ENCODE assay signal across 8 cellular contexts in the genomic region with DNA sequence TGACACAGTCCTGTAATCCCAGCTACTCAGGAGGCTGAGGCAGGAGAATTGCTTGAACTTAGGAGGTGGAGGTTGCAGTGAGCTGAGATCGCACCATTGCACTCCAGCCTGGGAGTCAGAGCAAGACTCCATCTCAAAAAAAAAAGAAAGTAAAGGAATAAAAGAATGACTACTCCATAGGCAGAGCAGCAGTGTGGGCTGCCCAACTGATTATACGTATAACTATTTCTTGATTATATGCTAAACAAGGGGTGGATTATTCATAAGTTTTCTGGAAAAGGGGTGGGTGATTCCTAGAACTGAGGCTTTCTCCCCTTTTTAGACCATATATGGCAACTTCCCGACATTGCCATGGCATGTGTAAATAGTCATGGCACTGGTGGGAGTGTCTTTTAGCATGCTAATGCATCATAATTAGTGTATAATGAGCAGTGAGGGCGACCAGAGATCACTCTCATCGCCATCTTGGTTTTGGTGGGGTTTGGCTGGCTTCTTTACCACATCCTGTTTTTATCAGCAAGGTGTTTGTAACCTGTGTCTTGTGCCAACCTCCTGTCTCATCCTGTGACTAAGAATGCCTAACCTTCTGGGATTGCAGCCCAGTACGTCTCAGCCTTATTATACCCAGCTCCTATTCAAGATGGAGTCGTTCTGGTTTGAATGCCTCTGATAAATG.
DNase-seq lines count a peak whose midpoint lies in the region; ATAC-seq and TF ChIP-seq lines count a peak whose summit lies in the region.
"Not testable (repeated sequence)": the region's sequence is repeated elsewhere in the genome, so short reads cannot be mapped to it uniquely, and the experiment has no call there.

No MANE protein-coding gene starts in this region.

- H3K4me3 ChIP-seq in DND-41 (ENCODE audit: low read depth in 1 of 2, low read length in 2 of 2); PC-9; fibroblast of mammary gland (ENCODE audit: control insufficient read depth, low read depth, low read length): not testable (repeated sequence)

- CTCF ChIA-PET in PC-9 (lab: Charles Lee); activated CD8-positive, alpha-beta T cell treated with anti-CD3 and anti-CD28 coated beads for 36 hours (lab: Charles Lee): not testable (repeated sequence)

- H3K27me3 Mint-ChIP-seq in activated CD8-positive, alpha-beta T cell treated with anti-CD3 and anti-CD28 coated beads for 36 hours; stimulated activated memory B cell treated with anti-CD40 and anti-IgM and Interleukin-4, amounts not matched to agents 10 μg/mL and 1 μg/mL and 100 μg/mL, for 72 hours: not testable (repeated sequence)

- peak; percentile 45; the same call in 1 of the 3 replicates for ATAC-seq in DND-41 (ENCODE audit: insufficient read depth, low read depth)
- ATAC-seq in activated CD8-positive, alpha-beta T cell treated with anti-CD3 and anti-CD28 coated beads for 36 hours = peak; percentile 84
- not testable (repeated sequence) for ATAC-seq in stimulated activated memory B cell treated with anti-CD40 and anti-IgM and Interleukin-4, amounts not matched to agents 10 μg/mL and 1 μg/mL and 100 μg/mL, for 72 hours

- H4K20me1 ChIP-seq in DND-41 (ENCODE audit: insufficient read depth, low read length); PC-9 (ENCODE audit: insufficient read depth): not testable (repeated sequence)

- peaks cover 29% of the 10 kb centered on the region for H3K4me1 Mint-ChIP-seq in activated CD8-positive, alpha-beta T cell treated with anti-CD3 and anti-CD28 coated beads for 36 hours (ENCODE audit: low read depth)
- peaks cover 10% of the 10 kb centered on the region for H3K4me1 Mint-ChIP-seq in stimulated activated memory B cell treated with anti-CD40 and anti-IgM and Interleukin-4, amounts not matched to agents 10 μg/mL and 1 μg/mL and 100 μg/mL, for 72 hours

- not testable (repeated sequence) for BruUV-seq in PC-9 (replicated peaks; lab: Mats Ljungman, UMichigan)

- not testable (repeated sequence) for H3F3A ChIP-seq in PC-9 (ENCODE audit: insufficient read depth, low read depth)

- H3K27me3 ChIP-seq in DND-41 (ENCODE audit: insufficient read depth, low read length, poor library complexity); PC-9 (ENCODE audit: insufficient read depth, low read depth): not testable (repeated sequence)

- intact Hi-C loops in PC-9 (cut with micrococcal nuclease; ENCODE audit: unreplicated experiment); activated CD8-positive, alpha-beta T cell treated with anti-CD3 and anti-CD28 coated beads for 36 hours (cut with micrococcal nuclease): not testable (repeated sequence)

- not testable (repeated sequence) for H2AFZ ChIP-seq in DND-41 (ENCODE audit: low read depth, low read length)
- peak overlapping the region; percentile 66; the same call in 1 of the 2 replicates for H2AFZ ChIP-seq in PC-9

- H3K36me3 Mint-ChIP-seq in activated CD8-positive, alpha-beta T cell treated with anti-CD3 and anti-CD28 coated beads for 36 hours (ENCODE audit: low read depth); stimulated activated memory B cell treated with anti-CD40 and anti-IgM and Interleukin-4, amounts not matched to agents 10 μg/mL and 1 μg/mL and 100 μg/mL, for 72 hours: not testable (repeated sequence)

- not testable (repeated sequence) for H3K4me1 ChIP-seq in DND-41 (ENCODE audit: insufficient read depth, low read length); PC-9 (replicated peaks; ENCODE audit: insufficient read depth)

- TF ChIP-seq CTCF in DND-41 (IDR thresholded peaks at IDR 0.05; ENCODE audit: borderline replicate concordance, extremely low read depth, low read length, poor library complexity, severe bottlenecking); PC-9 (conservative IDR thresholded peaks at IDR 0.05); activated CD8-positive, alpha-beta T cell treated with anti-CD3 and anti-CD28 coated beads for 36 hours (IDR thresholded peaks at IDR 0.05); fibroblast of mammary gland (conservative IDR thresholded peaks at IDR 0.05; ENCODE audit: control insufficient read depth, insufficient read depth, low read depth, low read length): not testable (repeated sequence)

- not testable (repeated sequence) for H3K9me3 ChIP-seq in DND-41 (ENCODE audit: insufficient read depth, low read length, severe bottlenecking); PC-9 (ENCODE audit: insufficient read depth, low read depth)

- H3K36me3 ChIP-seq in DND-41 (ENCODE audit: insufficient read depth, low read length); PC-9 (ENCODE audit: low read depth): not testable (repeated sequence)

- not testable (repeated sequence) for H3K9ac ChIP-seq in DND-41 (ENCODE audit: low read depth, low read length)

- DNase-seq in DND-41 = peak; percentile 18
- peak; percentile 16 to 39 for DNase-seq in PC-9
- peak; percentile 27 for DNase-seq in T-helper 9 cell
- DNase-seq in activated CD8-positive, alpha-beta T cell treated with anti-CD3 and anti-CD28 coated beads for 36 hours = peak; percentile 74
- DNase-seq in activated gamma-delta T cell treated with Interleukin-2 at 50 U/mL for 16 hours = peak; percentile 57
- DNase-seq in astrocyte of the hippocampus (ENCODE audit: low read depth, low spot score) = peak; percentile 33
- peak; percentile 34 for DNase-seq in fibroblast of mammary gland (ENCODE audit: low read depth)

- H3K9me2 ChIP-seq in PC-9 (ENCODE audit: insufficient read depth) = not testable (repeated sequence)

- H3K4me2 ChIP-seq in DND-41 (ENCODE audit: insufficient read depth, low read length); PC-9: not testable (repeated sequence)

- not testable (repeated sequence) for H3K27ac ChIP-seq in DND-41 (ENCODE audit: low read length); PC-9

- POLR2A ChIA-PET in PC-9 (lab: Charles Lee; ENCODE audit: unreplicated experiment) = interaction anchor here (0.6 kb wide), 2 partner anchors 76 to 1365 kb away, joined by 3 to 4 read pairs; no protein-coding TSS in a partner anchor
- POLR2A ChIA-PET in activated CD8-positive, alpha-beta T cell treated with anti-CD3 and anti-CD28 coated beads for 36 hours (lab: Charles Lee) = interaction anchor here (2.2 kb wide), 1 partner anchor 17 kb away, joined by 8 read pairs; no protein-coding TSS in a partner anchor

- not testable (repeated sequence) for H3K79me2 ChIP-seq in DND-41 (ENCODE audit: insufficient read depth, low read length); PC-9 (ENCODE audit: low read depth)

- peak overlapping the region; percentile 63 for H3K27ac Mint-ChIP-seq in activated CD8-positive, alpha-beta T cell treated with anti-CD3 and anti-CD28 coated beads for 36 hours
- H3K27ac Mint-ChIP-seq in stimulated activated memory B cell treated with anti-CD40 and anti-IgM and Interleukin-4, amounts not matched to agents 10 μg/mL and 1 μg/mL and 100 μg/mL, for 72 hours = peak overlapping the region; percentile 26

- not testable (repeated sequence) for H3K9me3 Mint-ChIP-seq in activated CD8-positive, alpha-beta T cell treated with anti-CD3 and anti-CD28 coated beads for 36 hours; stimulated activated memory B cell treated with anti-CD40 and anti-IgM and Interleukin-4, amounts not matched to agents 10 μg/mL and 1 μg/mL and 100 μg/mL, for 72 hours

- H3K4me3 Mint-ChIP-seq in activated CD8-positive, alpha-beta T cell treated with anti-CD3 and anti-CD28 coated beads for 36 hours; stimulated activated memory B cell treated with anti-CD40 and anti-IgM and Interleukin-4, amounts not matched to agents 10 μg/mL and 1 μg/mL and 100 μg/mL, for 72 hours: not testable (repeated sequence)

Comparison
In these comparisons a context has a peak if more than half of its experiments do, and no peak if none do; other contexts are left out.
1. DNase-seq: peak in every context shown above with its lines; median percentile 74 in activated CD8-positive, alpha-beta T cell treated with anti-CD3 and anti-CD28 coated beads for 36 hours; 57 in activated gamma-delta T cell treated with Interleukin-2 at 50 U/mL for 16 hours; 34 in fibroblast of mammary gland; 33 in astrocyte of the hippocampus; 28 in PC-9; 27 in T-helper 9 cell; 18 in DND-41.